Comparison of ENCODE assay signal across 8 cellular contexts in the genomic region with DNA sequence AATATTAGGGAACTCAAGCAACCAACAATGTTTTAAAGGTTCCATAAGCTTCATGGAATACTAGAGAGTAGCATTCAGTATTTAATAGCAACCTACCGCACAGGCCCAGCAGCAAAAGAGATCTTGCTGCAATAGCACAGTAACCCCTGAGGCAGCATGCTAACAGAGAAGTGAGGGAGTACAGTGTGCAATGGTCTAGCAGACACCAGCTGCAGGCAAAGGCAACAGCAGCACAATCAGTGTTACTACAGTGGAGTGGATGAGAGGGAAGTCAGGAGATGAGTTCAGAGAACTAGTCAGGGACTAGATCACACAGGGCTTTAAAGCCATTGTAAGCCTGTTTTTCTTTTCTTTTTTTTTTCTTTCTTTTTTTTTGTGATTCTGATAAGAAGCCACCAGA. TPM values are rescaled to one million over a fixed set of nuclear protein-coding genes. Genes with fewer than 3 reads are reported as not detected.
DNase-seq lines count a peak whose midpoint lies in the region; ATAC-seq and TF ChIP-seq lines count a peak whose summit lies in the region.

No MANE protein-coding gene starts in this region.

- intact Hi-C loops in breast epithelium (cut with DNase I; ENCODE audit: low total_unique reads) = no loop called here

- no peak for TF ChIP-seq POLR2A in breast epithelium (IDR thresholded peaks at IDR 0.05)

- peak; percentile 53 for DNase-seq in HFFc6
- DNase-seq in RPMI7951 (ENCODE audit: low read depth) = peak; percentile 69
- peak; percentile 10 for DNase-seq in kidney epithelial cell (ENCODE audit: low read depth)
- DNase-seq in GM19240 (ENCODE audit: insufficient read length, low spot score) = no peak
- no peak for DNase-seq in H4 (ENCODE audit: low spot score)
- DNase-seq in breast epithelium (ENCODE audit: low spot score in 2 of 2) = no peak
- DNase-seq in SK-N-DZ (ENCODE audit: low spot score) = no peak

- peaks cover 65% of the 10 kb centered on the region for H3K4me1 Mint-ChIP-seq in HFFc6 (ENCODE audit: low read depth)

- peaks cover 32% of the 10 kb centered on the region for H3K36me3 Mint-ChIP-seq in HFFc6 (ENCODE audit: low read depth)

- peaks cover 2% of the 10 kb centered on the region for H3K27me3 Mint-ChIP-seq in HFFc6 (ENCODE audit: insufficient read depth)

- H3K27ac ChIP-seq in breast epithelium = no peak overlapping the region

- H3K27ac Mint-ChIP-seq in HFFc6 = peak overlapping the region; percentile 72

- no peak for TF ChIP-seq CTCF in HFFc6 (IDR thresholded peaks at IDR 0.05)
- TF ChIP-seq CTCF in kidney epithelial cell (IDR thresholded peaks at IDR 0.05; ENCODE audit: insufficient read depth, low read length, poor library complexity, severe bottlenecking) = no peak
- no peak for TF ChIP-seq CTCF in breast epithelium (IDR thresholded peaks at IDR 0.05)

- H3K27me3 ChIP-seq in kidney epithelial cell (ENCODE audit: control insufficient read depth, insufficient read depth, low read length) = no peaks in the 10 kb centered on the region
- no peaks in the 10 kb centered on the region for H3K27me3 ChIP-seq in breast epithelium

- H3K36me3 ChIP-seq in kidney epithelial cell (ENCODE audit: control insufficient read depth, insufficient read depth, low read length) (no peaks in the 10 kb centered on the region), breast epithelium (no peaks in the 10 kb centered on the region)

- peak; percentile 34 for ATAC-seq in GM18499 (IDR thresholded peaks at IDR 0.05; ENCODE audit: insufficient read depth, unreplicated experiment)

- no peaks in the 10 kb centered on the region for H3K9me3 ChIP-seq in breast epithelium

- H3K4me3 Mint-ChIP-seq in HFFc6 = peak overlapping the region; percentile 85

- H3K4me3 ChIP-seq in kidney epithelial cell (ENCODE audit: low read depth, low read length) (no peak overlapping the region), breast epithelium (no peak overlapping the region)

- no peaks in the 10 kb centered on the region for H3K4me1 ChIP-seq in breast epithelium

- no peaks in the 10 kb centered on the region for H3K9me3 Mint-ChIP-seq in HFFc6

RNA-seq across cellular contexts. Expression of gene TICAM2, which starts 2.8 kb away (rescaled TPM):
- 10 to 100 TPM in 4 of 6 experiments, 1 to 10 TPM in 2; 8.3 to 15.9 (median 13.1) TPM for total RNA-seq in HFFc6 (2021; fragmentation: NEBNext Ultra II Directional; extraction: Animal tissue kit (Norgen Biotek cat#: 25700))
- total RNA-seq in RPMI7951 (2014; rRNA removed; shearing (Covaris generic)) = 6.4 and 11.7 TPM in 2 replicates
- total RNA-seq in kidney epithelial cell (0.55 and 2.3 TPM in 2 replicates), breast epithelium (1 to 10 TPM in 2 of 3 donors, under 1 TPM in 1; 0.98 to 1.6 (median 1.5) TPM)
- 0.16 and 4.5 TPM in 2 replicates for total RNA-seq in H4 (2014; rRNA removed; shearing (Covaris generic))
- polyA plus RNA-seq in SK-N-DZ (2014; cell fraction: cytosol; rRNA removed) = not detected in 2 replicates
- not detected in 2 replicates for polyA plus RNA-seq in SK-N-DZ (2014; cell fraction: nucleus; rRNA removed)

RNA-seq across cellular contexts. Expression of gene TMED7, which starts 26.3 kb away (rescaled TPM):
- 100 to 1,000 TPM; 162 to 194 (median 175) TPM for total RNA-seq in HFFc6 (2021; fragmentation: NEBNext Ultra II Directional; extraction: Animal tissue kit (Norgen Biotek cat#: 25700))
- total RNA-seq in RPMI7951 (2014; rRNA removed; shearing (Covaris generic)) = 97.2 and 118 TPM in 2 replicates
- 119 and 121 TPM in 2 replicates for total RNA-seq in kidney epithelial cell
- total RNA-seq in H4 (2014; rRNA removed; shearing (Covaris generic)) = 128 and 161 TPM in 2 replicates
- total RNA-seq in breast epithelium = 10 to 100 TPM; 74.4 to 94.7 (median 80.5) TPM
- 56.9 and 66.6 TPM in 2 replicates for polyA plus RNA-seq in SK-N-DZ (2014; cell fraction: cytosol; rRNA removed)
- 23.4 and 25.3 TPM in 2 replicates for polyA plus RNA-seq in SK-N-DZ (2014; cell fraction: nucleus; rRNA removed)

RNA-seq across cellular contexts. Expression of gene FEM1C, which starts 54.9 kb away (rescaled TPM):
- 10 to 100 TPM; 12.1 to 15.9 (median 14.9) TPM for total RNA-seq in HFFc6 (2021; fragmentation: NEBNext Ultra II Directional; extraction: Animal tissue kit (Norgen Biotek cat#: 25700))
- total RNA-seq in RPMI7951 (2014; rRNA removed; shearing (Covaris generic)) = 11.4 and 14.3 TPM in 2 replicates
- total RNA-seq in kidney epithelial cell (15.9 and 18.9 TPM in 2 replicates), breast epithelium (10 to 100 TPM; 19.3 to 30.6 (median 23.7) TPM)
- total RNA-seq in H4 (2014; rRNA removed; shearing (Covaris generic)) = 8.6 and 10.2 TPM in 2 replicates
- 5.3 and 5.6 TPM in 2 replicates for polyA plus RNA-seq in SK-N-DZ (2014; cell fraction: cytosol; rRNA removed)
- polyA plus RNA-seq in SK-N-DZ (2014; cell fraction: nucleus; rRNA removed) = 4.0 and 4.6 TPM in 2 replicates

Comparison
In these comparisons a context has a peak if more than half of its experiments do, and no peak if none do; other contexts are left out.
1. DNase-seq: peak in HFFc6 (single experiment), RPMI7951 (single experiment) and kidney epithelial cell (single experiment); none in GM19240 (single experiment), H4 (single experiment), breast epithelium (0 of 2) and SK-N-DZ (single experiment).